Comparison of ENCODE assay signal across 21 cellular contexts in the genomic region with DNA sequence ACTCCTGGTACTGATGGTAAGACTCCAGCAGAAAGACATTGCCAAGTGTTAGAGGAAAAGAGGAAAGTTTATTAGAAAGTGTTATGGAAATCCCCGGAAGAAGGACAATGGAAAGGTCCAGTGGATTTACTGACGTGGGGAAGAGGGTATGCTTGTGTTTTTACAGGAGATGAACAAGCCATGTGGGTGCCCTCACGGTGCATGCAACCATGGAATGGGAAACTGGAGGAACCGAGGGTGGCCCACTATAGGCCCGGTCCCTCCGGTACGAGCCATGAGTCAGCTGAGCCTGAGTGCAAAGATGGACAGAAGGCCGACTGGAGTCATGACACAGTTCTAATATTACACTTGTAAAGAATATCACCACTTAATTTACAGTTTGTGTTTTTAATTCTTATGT.
"Had no signal": no experiment of that assay in that cellular context is flagged by ENCODE, and none has a peak within 500 bp of the region (broad histone marks: within the 10 kb centered on the region; RNA-seq: fewer than 3 reads in every experiment).

No MANE protein-coding gene starts in this region.

- H3K4me3 ChIP-seq: K562 had no signal

- ATAC-seq: K562, SK-N-SH treated with all-trans-retinoic acid at 6 μM for 48 hours had no signal

- DNase-seq: Kasumi-1, MM.1S, NCI-H1092 treated with DMSO at 0.1 percent for 48 hours, NCI-H1436, NCI-H187, NCI-H2029, NCI-H2081 treated with DMSO at 0.1 percent for 48 hours, NCI-H2171, NCI-H226, NCI-H446, NCI-H510A, NCI-H524 treated with DMSO at 0.1 percent for 48 hours, NCI-H69, NCI-H774, SHP77 had no signal

- H3K27me3 Mint-ChIP-seq: IgD-negative memory B cell had no signal

- H3K4me2 ChIP-seq: KMS-11 had no signal

- H3K4me3 Mint-ChIP-seq: IgD-negative memory B cell had no signal

- H3K4me1 Mint-ChIP-seq: IgD-negative memory B cell had no signal

- H3K27ac ChIP-seq: HL-60, KMS-11, RWPE1 had no signal

- H3K27ac Mint-ChIP-seq: IgD-negative memory B cell had no signal

- H3K36me3 Mint-ChIP-seq: IgD-negative memory B cell had no signal
